1 cellular context compared by ENCODE assay signal in the genomic region with DNA sequence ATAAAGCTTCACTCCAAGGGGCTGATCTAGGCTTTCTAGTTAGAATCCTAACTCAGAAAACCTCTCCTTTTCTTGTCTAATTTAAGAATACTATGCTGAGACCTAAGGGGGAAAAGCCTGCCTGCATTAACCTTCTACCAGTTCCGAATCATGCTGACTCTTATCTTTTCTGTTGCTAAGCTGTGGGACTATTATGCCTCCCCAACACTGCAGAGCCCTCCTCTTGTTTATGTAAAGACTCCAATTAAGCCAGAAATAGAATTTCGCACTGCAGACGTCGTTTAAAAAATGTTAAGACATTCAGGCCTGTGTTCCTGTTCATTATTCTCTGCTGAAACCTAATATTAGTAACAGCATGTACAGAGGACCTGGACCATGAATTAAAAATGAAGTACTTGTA.
A peak's percentile ranks its signal among the peaks of the same experiment; 100 is the strongest.
TF ChIP-seq lines count a peak whose summit lies in the region.

No MANE protein-coding gene starts in this region.

TF ChIP-seq in HEK293, 187 proteins besides CTCF, POLR2A, EP300 and RAD21 (continued from another document):
- TF ChIP-seq, protein P1, sequence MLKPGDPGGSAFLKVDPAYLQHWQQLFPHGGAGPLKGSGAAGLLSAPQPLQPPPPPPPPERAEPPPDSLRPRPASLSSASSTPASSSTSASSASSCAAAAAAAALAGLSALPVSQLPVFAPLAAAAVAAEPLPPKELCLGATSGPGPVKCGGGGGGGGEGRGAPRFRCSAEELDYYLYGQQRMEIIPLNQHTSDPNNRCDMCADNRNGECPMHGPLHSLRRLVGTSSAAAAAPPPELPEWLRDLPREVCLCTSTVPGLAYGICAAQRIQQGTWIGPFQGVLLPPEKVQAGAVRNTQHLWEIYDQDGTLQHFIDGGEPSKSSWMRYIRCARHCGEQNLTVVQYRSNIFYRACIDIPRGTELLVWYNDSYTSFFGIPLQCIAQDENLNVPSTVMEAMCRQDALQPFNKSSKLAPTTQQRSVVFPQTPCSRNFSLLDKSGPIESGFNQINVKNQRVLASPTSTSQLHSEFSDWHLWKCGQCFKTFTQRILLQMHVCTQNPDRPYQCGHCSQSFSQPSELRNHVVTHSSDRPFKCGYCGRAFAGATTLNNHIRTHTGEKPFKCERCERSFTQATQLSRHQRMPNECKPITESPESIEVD (tag by site-specific recombination; IDR thresholded peaks at IDR 0.05), result peak; percentile 37
- TF ChIP-seq SP7 (tag by site-specific recombination; IDR thresholded peaks at IDR 0.05) (peak; percentile 65), ZFP37 (tag by site-specific recombination; IDR thresholded peaks at IDR 0.05) (no peak), ZNF341 (tag by site-specific recombination; IDR thresholded peaks at IDR 0.05; ENCODE audit: low read depth) (no peak), ZNF302 (tag by site-specific recombination; IDR thresholded peaks at IDR 0.05; ENCODE audit: low read depth) (no peak), ZNF76 (tag by site-specific recombination; IDR thresholded peaks at IDR 0.05; ENCODE audit: borderline replicate concordance, low read depth) (no peak), ZNF501 (tag by site-specific recombination; IDR thresholded peaks at IDR 0.05) (no peak), ZNF529 (tag by site-specific recombination; IDR thresholded peaks at IDR 0.05; ENCODE audit: insufficient replicate concordance) (no peak)
